Comparison of ENCODE assay signal across 8 cellular contexts in genomic region chr5:112142769-112143270, GRCh38.
DNase-seq lines count a peak whose midpoint lies in the region; ATAC-seq lines count a peak whose summit lies in the region.

No MANE protein-coding gene starts in this region.

- in situ Hi-C loops in KBM-7 (cut with MboI; ENCODE audit: low pct_unique_long_range_greater_than_20kb, low sequenced_read_pairs) = loop anchor here (25.0 kb wide), 2 partner anchors 456 to 606 kb away; no protein-coding TSS in a partner anchor

- no peaks in the 10 kb centered on the region for H3K27me3 ChIP-seq in Karpas-422 (ENCODE audit: low read length)

- H3K4me3 Mint-ChIP-seq in activated T-helper 1 cell treated with anti-CD3 and anti-CD28 coated beads, Interleukin-12 subunit alpha, Interleukin-12 subunit beta, Interleukin-2, Interleukin-4 antibody, amounts not matched to agents 30 ng/mL and 10 ng/mL and 1 ng/mL, durations not matched to agents 14 hours and 24 hours and 36 hours = no peak overlapping the region
- no peak overlapping the region for H3K4me3 Mint-ChIP-seq in effector memory CD8-positive, alpha-beta T cell

- no peaks in the 10 kb centered on the region for H3K9me3 Mint-ChIP-seq in activated T-helper 1 cell treated with anti-CD3 and anti-CD28 coated beads, Interleukin-12 subunit alpha, Interleukin-12 subunit beta, Interleukin-2, Interleukin-4 antibody, amounts not matched to agents 30 ng/mL and 10 ng/mL and 1 ng/mL, durations not matched to agents 14 hours and 24 hours and 36 hours
- no peaks in the 10 kb centered on the region for H3K9me3 Mint-ChIP-seq in effector memory CD8-positive, alpha-beta T cell

- ATAC-seq in GM18498 (IDR thresholded peaks at IDR 0.05; ENCODE audit: unreplicated experiment) (peak; percentile 49), HG02763 (IDR thresholded peaks at IDR 0.05; ENCODE audit: unreplicated experiment) (peak; percentile 59)
- no peak for ATAC-seq in effector memory CD8-positive, alpha-beta T cell (replicated peaks)

- H3K9me3 ChIP-seq in Karpas-422 (ENCODE audit: low read length) = no peaks in the 10 kb centered on the region

- no peak overlapping the region for H3K4me2 ChIP-seq in Karpas-422 (ENCODE audit: low read depth, low read length, poor library complexity, severe bottlenecking)

- H3K79me2 ChIP-seq in Karpas-422 (ENCODE audit: low read length) = no peaks in the 10 kb centered on the region

- H4K20me1 ChIP-seq in Karpas-422 (ENCODE audit: insufficient read depth, low read depth, low read length) = no peaks in the 10 kb centered on the region

- H3K4me3 ChIP-seq in Karpas-422 (ENCODE audit: low read length) = no peak overlapping the region

- no peaks in the 10 kb centered on the region for H3K36me3 ChIP-seq in Karpas-422 (ENCODE audit: insufficient read depth, low read length)

- H3K27ac ChIP-seq in Karpas-422 (ENCODE audit: low read length) = no peak overlapping the region

- no peak overlapping the region for H2AFZ ChIP-seq in Karpas-422 (ENCODE audit: low read length)

- no peaks in the 10 kb centered on the region for H3K9me2 ChIP-seq in Karpas-422 (replicated peaks; ENCODE audit: insufficient read depth, low read length)

- H3K4me1 Mint-ChIP-seq in activated T-helper 1 cell treated with anti-CD3 and anti-CD28 coated beads, Interleukin-12 subunit alpha, Interleukin-12 subunit beta, Interleukin-2, Interleukin-4 antibody, amounts not matched to agents 30 ng/mL and 10 ng/mL and 1 ng/mL, durations not matched to agents 14 hours and 24 hours and 36 hours (ENCODE audit: low read depth) = no peaks in the 10 kb centered on the region
- H3K4me1 Mint-ChIP-seq in effector memory CD8-positive, alpha-beta T cell (ENCODE audit: low read depth in 2 of 2) = no peaks in the 10 kb centered on the region

- H3K9ac ChIP-seq in Karpas-422 (ENCODE audit: low read length) = no peak overlapping the region

- no peaks in the 10 kb centered on the region for H3K4me1 ChIP-seq in Karpas-422 (ENCODE audit: low read length)

- peak; percentile 53 for DNase-seq in RPMI8226
- peak; percentile 63 for DNase-seq in iris pigment epithelial cell (ENCODE audit: low read depth)
- DNase-seq in activated T-helper 1 cell treated with anti-CD3 and anti-CD28 coated beads, Interleukin-12 subunit alpha, Interleukin-12 subunit beta, Interleukin-2, Interleukin-4 antibody, amounts not matched to agents 30 ng/mL and 10 ng/mL and 1 ng/mL, durations not matched to agents 14 hours and 24 hours and 36 hours (ENCODE audit: low spot score) = no peak
- no peak for DNase-seq in Karpas-422
- DNase-seq in KBM-7 = no peak
- DNase-seq in effector memory CD8-positive, alpha-beta T cell = no peak

- H3K36me3 Mint-ChIP-seq in activated T-helper 1 cell treated with anti-CD3 and anti-CD28 coated beads, Interleukin-12 subunit alpha, Interleukin-12 subunit beta, Interleukin-2, Interleukin-4 antibody, amounts not matched to agents 30 ng/mL and 10 ng/mL and 1 ng/mL, durations not matched to agents 14 hours and 24 hours and 36 hours (ENCODE audit: low read depth) = no peaks in the 10 kb centered on the region
- no peaks in the 10 kb centered on the region for H3K36me3 Mint-ChIP-seq in effector memory CD8-positive, alpha-beta T cell (ENCODE audit: insufficient read depth)

- H3K27ac Mint-ChIP-seq in activated T-helper 1 cell treated with anti-CD3 and anti-CD28 coated beads, Interleukin-12 subunit alpha, Interleukin-12 subunit beta, Interleukin-2, Interleukin-4 antibody, amounts not matched to agents 30 ng/mL and 10 ng/mL and 1 ng/mL, durations not matched to agents 14 hours and 24 hours and 36 hours = no peak overlapping the region
- H3K27ac Mint-ChIP-seq in effector memory CD8-positive, alpha-beta T cell = no peak overlapping the region

- intact Hi-C loops in activated T-helper 1 cell treated with anti-CD3 and anti-CD28 coated beads, Interleukin-12 subunit alpha, Interleukin-12 subunit beta, Interleukin-2, Interleukin-4 antibody, amounts not matched to agents 30 ng/mL and 10 ng/mL and 1 ng/mL, durations not matched to agents 14 hours and 24 hours and 36 hours (cut with micrococcal nuclease) = no loop called here

- H3K27me3 Mint-ChIP-seq in activated T-helper 1 cell treated with anti-CD3 and anti-CD28 coated beads, Interleukin-12 subunit alpha, Interleukin-12 subunit beta, Interleukin-2, Interleukin-4 antibody, amounts not matched to agents 30 ng/mL and 10 ng/mL and 1 ng/mL, durations not matched to agents 14 hours and 24 hours and 36 hours (ENCODE audit: insufficient read depth) = peaks cover 6% of the 10 kb centered on the region
- H3K27me3 Mint-ChIP-seq in effector memory CD8-positive, alpha-beta T cell = peaks cover 20 to 55% of the 10 kb centered on the region in 2 donors

Comparison
In these comparisons a context has a peak if more than half of its experiments do, and no peak if none do; other contexts are left out.
1. DNase-seq: peak in RPMI8226 (single experiment) and iris pigment epithelial cell (single experiment); none in activated T-helper 1 cell treated with anti-CD3 and anti-CD28 coated beads, Interleukin-12 subunit alpha, Interleukin-12 subunit beta, Interleukin-2, Interleukin-4 antibody, amounts not matched to agents 30 ng/mL and 10 ng/mL and 1 ng/mL, durations not matched to agents 14 hours and 24 hours and 36 hours (single experiment), Karpas-422 (single experiment), KBM-7 (single experiment) and effector memory CD8-positive, alpha-beta T cell (0 of 3).